8 cellular contexts compared by ENCODE assay signal in genomic region chr10:125048101-125048864, GRCh38.
DNase-seq lines count a peak whose midpoint lies in the region; ATAC-seq, FAIRE-seq and TF ChIP-seq lines count a peak whose summit lies in the region.

No MANE protein-coding gene starts in this region.

- 27 to 31% methylated on average over 16 of the region's 16 CpGs for WGBS in pancreas, 2 donors

- ATAC-seq in GM21390 (IDR thresholded peaks at IDR 0.05; ENCODE audit: unreplicated experiment) (peak; percentile 94), pancreas (peak; percentile 81 to 95 (median 90))

- H3K27me3 ChIP-seq in pancreas, result no peaks in the 10 kb centered on the region

- H3K27ac ChIP-seq in pancreas, result peak overlapping the region in 3 of 4 donors; percentile 22 to 51 (median 30)

- TF ChIP-seq CTCF in pancreas (IDR thresholded peaks at IDR 0.05), result peak; percentile 93 to 100 (median 98)

- H3K4me1 ChIP-seq in pancreas, result peaks cover 12 to 20% (median 17%) of the 10 kb centered on the region in 3 donors

- FAIRE-seq in HTR-8/SVneo (lab: Jason Lieb, UNC) (no peak), pancreas (lab: Jason Lieb, UNC) (no peak)

- no peaks in the 10 kb centered on the region for H3K9me3 ChIP-seq in pancreas

- DNase-seq in DMS114 treated with DMSO at 0.1 percent for 48 hours (lab: John Stamatoyannopoulos, UW; ENCODE audit: unreplicated experiment), result peak; percentile 74
- peak; percentile 78 for DNase-seq in HTR-8/SVneo (ENCODE audit: insufficient read length, low spot score)
- DNase-seq in RPMI8226, result peak; percentile 63
- DNase-seq in activated T-helper 9 cell treated with anti-CD3 and anti-CD28 coated beads, Interleukin-2, amount 50 U/mL, for 16 hours (ENCODE audit: low read depth), result peak; percentile 13
- DNase-seq in germinal center (ENCODE audit: low spot score), result peak; percentile 78
- DNase-seq in pancreas, result peak; percentile 80 to 95 (median 90)
- DNase-seq in ureter (ENCODE audit: low spot score), result peak; percentile 87

- intact Hi-C loops in pancreas (cut with DNase I), result no loop called here

- no peaks in the 10 kb centered on the region for H3K36me3 ChIP-seq in pancreas

- no peak overlapping the region for H3K4me3 ChIP-seq in pancreas

Comparison
In these comparisons a context has a peak if more than half of its experiments do, and no peak if none do; other contexts are left out.
1. DNase-seq: peak in every context shown above with its lines; median percentile 90 in pancreas; 87 in ureter; 78 in HTR-8/SVneo; 78 in germinal center; 74 in DMS114 treated with DMSO at 0.1 percent for 48 hours; 63 in RPMI8226; 13 in activated T-helper 9 cell treated with anti-CD3 and anti-CD28 coated beads, Interleukin-2, amount 50 U/mL, for 16 hours.